8 cellular contexts compared by ENCODE assay signal in the genomic region with DNA sequence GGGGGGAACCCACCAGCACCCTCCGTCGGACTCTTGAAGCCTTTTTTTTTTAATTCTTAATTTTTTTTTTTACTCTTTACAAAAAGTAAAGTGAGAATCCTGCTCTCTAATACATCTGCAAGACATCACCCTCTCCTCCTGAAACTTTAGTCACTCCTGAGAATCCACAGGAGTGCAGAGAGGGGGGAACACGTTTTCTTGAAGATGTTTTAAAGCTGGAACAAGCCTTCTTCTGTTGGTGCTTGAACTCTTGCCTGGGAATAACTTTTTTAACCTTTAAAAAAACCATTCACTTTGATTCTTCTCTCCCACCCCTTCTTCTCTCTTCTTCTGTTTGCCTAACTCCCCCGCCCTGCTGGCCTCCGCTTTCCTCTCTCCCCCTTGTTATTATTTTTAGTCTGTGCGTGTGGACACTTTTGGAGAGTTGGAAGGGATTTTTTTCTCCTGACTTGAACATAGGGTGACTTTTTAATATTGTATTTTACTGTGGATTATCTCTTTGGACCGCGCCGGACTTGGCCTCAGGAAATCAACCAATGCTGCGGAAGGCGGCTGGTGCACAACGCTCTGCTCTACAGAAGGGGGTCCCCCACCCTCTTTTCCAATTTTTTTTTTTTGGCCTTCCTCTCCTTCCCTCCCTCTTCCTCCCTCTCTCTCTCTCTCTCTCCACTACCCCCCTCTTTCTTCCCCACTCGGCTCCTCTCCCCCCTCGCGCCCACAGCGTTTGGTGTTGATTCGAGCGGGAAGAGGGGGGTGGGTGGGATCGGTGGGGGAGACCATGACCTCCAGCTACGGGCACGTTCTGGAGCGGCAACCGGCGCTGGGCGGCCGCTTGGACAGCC. TPM values are rescaled to one million over a fixed set of nuclear protein-coding genes. Genes with fewer than 3 reads are reported as not detected.
A peak's percentile ranks its signal among the peaks of the same experiment; 100 is the strongest.
DNase-seq lines count a peak whose midpoint lies in the region; ATAC-seq, FAIRE-seq and TF ChIP-seq lines count a peak whose summit lies in the region.

A gene (plus strand): TSS at position 691 of the 842 bp plus-strand sequence. CDS start 88 bp downstream, at position 779.

- H3K9me2 ChIP-seq in Karpas-422 (replicated peaks; ENCODE audit: insufficient read depth, low read length) = no peaks in the 10 kb centered on the region

- intact Hi-C loops in body of pancreas (cut with DNase I) = no loop called here

- no peak for TF ChIP-seq POLR2A in body of pancreas (IDR thresholded peaks at IDR 0.05)

- DNase-seq in body of pancreas (no peak), keratinocyte (ENCODE audit: low read depth, low spot score) (no peak), Karpas-422 (no peak), NCI-H510A (lab: John Stamatoyannopoulos, UW) (no peak)
- DNase-seq in stimulated activated effector memory CD8-positive, alpha-beta T cell treated with anti-CD3 and anti-CD28 coated beads, Interleukin-12 subunit alpha, Interleukin-12 subunit beta, amount 100 ng/mL, for 72 hours (ENCODE audit: low spot score in 2 of 2) = no peak
- DNase-seq in activated effector memory CD4-positive, alpha-beta T cell treated with Interleukin-2 at 50 U/mL for 16 hours = no peak

- H3K9me3 Mint-ChIP-seq in stimulated activated effector memory CD8-positive, alpha-beta T cell treated with anti-CD3 and anti-CD28 coated beads, Interleukin-12 subunit alpha, Interleukin-12 subunit beta, amount 100 ng/mL, for 72 hours = no peaks in the 10 kb centered on the region

- H3K9ac ChIP-seq in HUES48 (ENCODE audit: low read depth, low read length) = no peak within 1 kb of the TSS
- no peak within 1 kb of the TSS for H3K9ac ChIP-seq in keratinocyte (ENCODE audit: control insufficient read depth, extremely low read depth, insufficient read depth, low read length)
- H3K9ac ChIP-seq in Karpas-422 (ENCODE audit: low read length) = no peak within 1 kb of the TSS

- no peaks in the 10 kb centered on the region for H3K36me3 Mint-ChIP-seq in stimulated activated effector memory CD8-positive, alpha-beta T cell treated with anti-CD3 and anti-CD28 coated beads, Interleukin-12 subunit alpha, Interleukin-12 subunit beta, amount 100 ng/mL, for 72 hours

- H3K79me2 ChIP-seq in keratinocyte (ENCODE audit: control insufficient read depth, insufficient read depth, low read length) (no peaks in the 10 kb centered on the region), Karpas-422 (ENCODE audit: low read length) (no peaks in the 10 kb centered on the region)

- H3K27me3 ChIP-seq in HUES48 (ENCODE audit: control insufficient read depth, insufficient read depth, low read length) (peaks cover 99% of the 10 kb centered on the region), body of pancreas (peaks cover 0 to 36% of the 10 kb centered on the region in 2 donors), keratinocyte (ENCODE audit: control insufficient read depth, extremely low read depth, insufficient read depth, low read length) (peaks cover 63% of the 10 kb centered on the region), Karpas-422 (ENCODE audit: low read length) (no peaks in the 10 kb centered on the region)

- H3K9me3 ChIP-seq in HUES48 (ENCODE audit: control insufficient read depth, insufficient read depth, low read length) (no peaks in the 10 kb centered on the region), body of pancreas (no peaks in the 10 kb centered on the region), keratinocyte (ENCODE audit: control insufficient read depth, low read depth, low read length) (no peaks in the 10 kb centered on the region), Karpas-422 (ENCODE audit: low read length) (no peaks in the 10 kb centered on the region)

- 3 to 4% methylated on average over 24 to 26 of the region's 26 CpGs for WGBS in body of pancreas, 2 donors

- H3K36me3 ChIP-seq in HUES48 (ENCODE audit: control insufficient read depth, insufficient read depth, low read length) (no peaks in the 10 kb centered on the region), body of pancreas (replicated peaks in 1 of 2; ENCODE audit: insufficient read depth in 1 of 2, low read depth in 2 of 2) (no peaks in the 10 kb centered on the region), keratinocyte (ENCODE audit: control insufficient read depth in 2 of 2, extremely low read depth in 1 of 2, insufficient read depth in 2 of 2, low read length in 2 of 2) (no peaks in the 10 kb centered on the region), Karpas-422 (ENCODE audit: insufficient read depth, low read length) (no peaks in the 10 kb centered on the region)

- H2AFZ ChIP-seq in keratinocyte (ENCODE audit: control insufficient read depth, low read length) (peak within 1 kb of the TSS; percentile 39), Karpas-422 (ENCODE audit: low read length) (no peak within 1 kb of the TSS)

- no peak for FAIRE-seq in keratinocyte (lab: Jason Lieb, UNC)

- peak within 1 kb of the TSS; percentile 63 for H3K4me3 ChIP-seq in HUES48 (ENCODE audit: low read depth, low read length)
- peak within 1 kb of the TSS; percentile 16 to 36 for H3K4me3 ChIP-seq in body of pancreas
- H3K4me3 ChIP-seq in keratinocyte (ENCODE audit: control insufficient read depth in 2 of 3, extremely low read depth in 1 of 3, insufficient read depth in 2 of 3, low read depth in 1 of 3, low read length in 3 of 3) = peak within 1 kb of the TSS; percentile 23 to 47 (median 45)
- H3K4me3 ChIP-seq in Karpas-422 (ENCODE audit: low read length) = no peak within 1 kb of the TSS

- H4K20me1 ChIP-seq in keratinocyte (ENCODE audit: control insufficient read depth, extremely low read depth, insufficient read depth, low read length) (no peaks in the 10 kb centered on the region), Karpas-422 (ENCODE audit: insufficient read depth, low read depth, low read length) (no peaks in the 10 kb centered on the region)

- H3K4me1 ChIP-seq in HUES48 (ENCODE audit: control insufficient read depth, insufficient read depth, low read length) (peaks cover 46% of the 10 kb centered on the region), body of pancreas (peaks cover 36% of the 10 kb centered on the region), keratinocyte (ENCODE audit: control insufficient read depth, extremely low read depth, insufficient read depth, low read length) (peaks cover 16% of the 10 kb centered on the region), Karpas-422 (ENCODE audit: low read length) (no peaks in the 10 kb centered on the region)

- H3K27ac ChIP-seq in HUES48 (ENCODE audit: low read depth, low read length) (no peak within 1 kb of the TSS), body of pancreas (peak within 1 kb of the TSS in 2 of 4 donors; percentile 18 to 26), keratinocyte (ENCODE audit: control insufficient read depth, insufficient read depth, low read length) (no peak within 1 kb of the TSS), Karpas-422 (ENCODE audit: low read length) (no peak within 1 kb of the TSS)

- no peaks in the 10 kb centered on the region for H3K9me1 ChIP-seq in keratinocyte (ENCODE audit: control insufficient read depth, extremely low read depth, insufficient read depth, low read length)

- H3K4me3 Mint-ChIP-seq in stimulated activated effector memory CD8-positive, alpha-beta T cell treated with anti-CD3 and anti-CD28 coated beads, Interleukin-12 subunit alpha, Interleukin-12 subunit beta, amount 100 ng/mL, for 72 hours = peak within 1 kb of the TSS; percentile 33

- no peak for TF ChIP-seq CTCF in body of pancreas (IDR thresholded peaks at IDR 0.05)
- no peak for TF ChIP-seq CTCF in keratinocyte (optimal IDR thresholded peaks at IDR 0.05 in 1 of 3, IDR thresholded peaks at IDR 0.05 in 1 of 3, conservative IDR thresholded peaks at IDR 0.05 in 1 of 3; ENCODE audit: extremely low read depth in 1 of 3, insufficient read depth in 2 of 3, low read length in 3 of 3)

- dilution Hi-C loops in keratinocyte (cut with MboI; ENCODE audit: extremely low pct_ligation_motif_present, low sequenced_read_pairs) = no loop called here

- H3K4me2 ChIP-seq in keratinocyte (ENCODE audit: control insufficient read depth, extremely low read depth, insufficient read depth, low read depth, low read length) (peak within 1 kb of the TSS; percentile 73), Karpas-422 (ENCODE audit: low read depth, low read length, poor library complexity, severe bottlenecking) (no peak within 1 kb of the TSS)

- H3K27ac Mint-ChIP-seq in stimulated activated effector memory CD8-positive, alpha-beta T cell treated with anti-CD3 and anti-CD28 coated beads, Interleukin-12 subunit alpha, Interleukin-12 subunit beta, amount 100 ng/mL, for 72 hours = no peak within 1 kb of the TSS

- ATAC-seq in body of pancreas (no peak), esophagus mucosa (no peak)
- no peak for ATAC-seq in stimulated activated effector memory CD8-positive, alpha-beta T cell treated with anti-CD3 and anti-CD28 coated beads, Interleukin-12 subunit alpha, Interleukin-12 subunit beta, amount 100 ng/mL, for 72 hours

- H3K4me1 Mint-ChIP-seq in stimulated activated effector memory CD8-positive, alpha-beta T cell treated with anti-CD3 and anti-CD28 coated beads, Interleukin-12 subunit alpha, Interleukin-12 subunit beta, amount 100 ng/mL, for 72 hours = peaks cover 28% of the 10 kb centered on the region

RNA-seq across cellular contexts. Expression of the gene that starts here (rescaled TPM):
- total RNA-seq in body of pancreas (1 to 10 TPM; 5.3 to 8.0 TPM), esophagus mucosa (2.9 TPM)
- polyA plus RNA-seq in keratinocyte = 0.05 TPM in 1 of 3 replicates, not detected in the others
- not detected for polyA plus RNA-seq in keratinocyte (2011; ENCODE audit: low read depth)
- 0.01 TPM in 1 of 2 replicates, not detected in the other for polyA plus RNA-seq in keratinocyte (2011; cell fraction: cytosol; rRNA removed)
- not detected in 2 replicates for polyA plus RNA-seq in keratinocyte (2011; cell fraction: nucleus; rRNA removed)
- not detected in 2 replicates for polyA plus RNA-seq in keratinocyte (2012; ENCODE audit: low replicate concordance)
- polyA minus RNA-seq in keratinocyte = 0.13 TPM in 1 of 3 replicates, not detected in the others
- not detected for polyA minus RNA-seq in keratinocyte (2011; cell fraction: cytosol; rRNA and poly(A)+ RNA removed)
- polyA minus RNA-seq in keratinocyte (2011; cell fraction: nucleus; rRNA and poly(A)+ RNA removed) = not detected in 2 replicates
- not detected in 2 replicates for total RNA-seq in Karpas-422 (2014; rRNA removed; shearing (Covaris generic); ENCODE audit: low replicate concordance)
